In genomic region chr14:103920981-103921854, GRCh38 we compare ENCODE assay signal across 1 cellular context.
TF ChIP-seq lines count a peak whose summit lies in the region.

No MANE protein-coding gene starts in this region.

TF ChIP-seq in HEK293, 187 proteins besides CTCF, POLR2A, EP300 and RAD21 (continued from another document and continues in another):
- TF ChIP-seq ZNF518A (tag by site-specific recombination; conservative IDR thresholded peaks at IDR 0.05; ENCODE audit: low read depth) (peak; percentile 70), REPIN1 (tag by site-specific recombination; IDR thresholded peaks at IDR 0.05; ENCODE audit: low read depth) (no peak), ZNF555 (tag by site-specific recombination; conservative IDR thresholded peaks at IDR 0.05) (no peak), RBAK (tag by site-specific recombination; IDR thresholded peaks at IDR 0.05) (no peak), EGR2 (tag by site-specific recombination; IDR thresholded peaks at IDR 0.05; ENCODE audit: low read depth) (peak; percentile 82), ZNF501 (tag by site-specific recombination; IDR thresholded peaks at IDR 0.05) (0 out of 2 replicates have a peak, but pooled peaks have one; percentile 83), ZNF350 (tag by site-specific recombination; IDR thresholded peaks at IDR 0.05) (no peak), ZNF658 (tag by site-specific recombination; IDR thresholded peaks at IDR 0.05) (no peak), ZNF266 (tag by site-specific recombination; IDR thresholded peaks at IDR 0.05; ENCODE audit: low read depth) (no peak), ZNF274 (IDR thresholded peaks at IDR 0.05; ENCODE audit: low read length) (no peak), ZNF274 (tag by site-specific recombination; IDR thresholded peaks at IDR 0.05; ENCODE audit: borderline replicate concordance) (no peak), ZNF114 (tag by site-specific recombination; IDR thresholded peaks at IDR 0.05) (no peak), ZNF26 (tag by site-specific recombination; IDR thresholded peaks at IDR 0.05) (no peak), SCRT2 (tag by site-specific recombination; IDR thresholded peaks at IDR 0.05) (no peak), BCL11B (tag by site-specific recombination; IDR thresholded peaks at IDR 0.05; ENCODE audit: low read depth) (no peak), KLF10 (tag by site-specific recombination; IDR thresholded peaks at IDR 0.05) (peak; percentile 100), KLF8 (tag by site-specific recombination; IDR thresholded peaks at IDR 0.05) (peak; percentile 91), ZNF169 (tag by site-specific recombination; IDR thresholded peaks at IDR 0.05) (no peak), ZEB2 (tag by site-specific recombination; IDR thresholded peaks at IDR 0.05) (peak; percentile 66), ZNF660 (tag by site-specific recombination; IDR thresholded peaks at IDR 0.05) (peak; percentile 92), HIC1 (tag by site-specific recombination; IDR thresholded peaks at IDR 0.05) (no peak), ZFP3 (tag by site-specific recombination; IDR thresholded peaks at IDR 0.05; ENCODE audit: low read depth) (no peak), ZNF670 (tag by site-specific recombination; IDR thresholded peaks at IDR 0.05; ENCODE audit: low read depth) (no peak), ZBTB8A (tag by site-specific recombination; IDR thresholded peaks at IDR 0.05) (peak; percentile 37; the same call in 1 of the 2 replicates), ZNF184 (tag by site-specific recombination; IDR thresholded peaks at IDR 0.05) (peak; percentile 54; the same call in 1 of the 2 replicates), AEBP2 (tag by site-specific recombination; IDR thresholded peaks at IDR 0.05; ENCODE audit: borderline replicate concordance) (no peak), GLIS2 (tag by site-specific recombination; IDR thresholded peaks at IDR 0.05) (peak; percentile 74; the same call in 1 of the 2 replicates), KLF1 (tag by site-specific recombination; IDR thresholded peaks at IDR 0.05) (peak; percentile 84), ZNF654 (tag by site-specific recombination; IDR thresholded peaks at IDR 0.05; ENCODE audit: low read depth) (no peak), ZNF214 (tag by site-specific recombination; IDR thresholded peaks at IDR 0.05; ENCODE audit: borderline replicate concordance) (no peak), ZNF561 (tag by site-specific recombination; IDR thresholded peaks at IDR 0.05; ENCODE audit: borderline replicate concordance) (peak; percentile 78; the same call in 1 of the 2 replicates), ZNF596 (tag by site-specific recombination; IDR thresholded peaks at IDR 0.05) (no peak), BCL11A (tag by site-specific recombination; IDR thresholded peaks at IDR 0.05; ENCODE audit: low read depth) (no peak), IKZF3 (tag by site-specific recombination; IDR thresholded peaks at IDR 0.05) (peak; percentile 26; the same call in 1 of the 2 replicates), PATZ1 (tag by site-specific recombination; IDR thresholded peaks at IDR 0.05) (peak; percentile 88), ZNF391 (tag by site-specific recombination; IDR thresholded peaks at IDR 0.05; ENCODE audit: borderline replicate concordance, low read depth) (peak; percentile 73), KLF9 (tag by site-specific recombination; IDR thresholded peaks at IDR 0.05; ENCODE audit: low read depth) (peak; percentile 97), ZSCAN30 (tag by site-specific recombination; IDR thresholded peaks at IDR 0.05) (no peak; the same call in 1 of the 2 replicates), ZNF423 (tag by site-specific recombination; IDR thresholded peaks at IDR 0.05) (no peak), OVOL3 (tag by site-specific recombination; IDR thresholded peaks at IDR 0.05) (no peak), YY1 (tag by site-specific recombination; IDR thresholded peaks at IDR 0.05) (peak; percentile 32; the same call in 1 of the 2 replicates), ZNF292 (tag by site-specific recombination; IDR thresholded peaks at IDR 0.05; ENCODE audit: borderline replicate concordance, low read depth) (no peak), ZBTB6 (tag by site-specific recombination; IDR thresholded peaks at IDR 0.05) (0 out of 2 replicates have a peak, but pooled peaks have one; percentile 8), ZNF704 (tag by site-specific recombination; IDR thresholded peaks at IDR 0.05) (no peak), ZNF610 (tag by site-specific recombination; IDR thresholded peaks at IDR 0.05; ENCODE audit: borderline replicate concordance) (no peak), ZNF148 (tag by site-specific recombination; IDR thresholded peaks at IDR 0.05; ENCODE audit: borderline replicate concordance) (no peak), ZNF692 (tag by site-specific recombination; IDR thresholded peaks at IDR 0.05) (peak; percentile 78)
